25 cellular contexts compared by ENCODE assay signal in genomic region chr2:207403950-207404349, GRCh38.
A peak's percentile ranks its signal among the peaks of the same experiment; 100 is the strongest.
DNase-seq lines count a peak whose midpoint lies in the region; ATAC-seq, FAIRE-seq and TF ChIP-seq lines count a peak whose summit lies in the region.
"Had no signal": no experiment of that assay in that cellular context is flagged by ENCODE, and none has a peak within 500 bp of the region (broad histone marks: within the 10 kb centered on the region; RNA-seq: fewer than 3 reads in every experiment).

No MANE protein-coding gene starts in this region.

- no peak for FAIRE-seq in astrocyte (lab: Jason Lieb, UNC)
- FAIRE-seq in frontal cortex (lab: Jason Lieb, UNC): no peak

- no peaks in the 10 kb centered on the region for H3K27me3 ChIP-seq in astrocyte (ENCODE audit: insufficient read depth, low read length)
- H3K27me3 ChIP-seq: BLaER1, right lobe of liver had no signal

- no peak overlapping the region for H3K4me2 ChIP-seq in astrocyte (ENCODE audit: low read length)
- H3K4me2 ChIP-seq: BLaER1 had no signal

- no peaks in the 10 kb centered on the region for H3K36me3 Mint-ChIP-seq in astrocyte (ENCODE audit: low read depth, unreplicated experiment)

- no peak for ATAC-seq in GM18867 (IDR thresholded peaks at IDR 0.05; ENCODE audit: unreplicated experiment)

- DNase-seq in COR-L47 (lab: John Stamatoyannopoulos, UW) (peak; percentile 90), NCI-H128 (lab: John Stamatoyannopoulos, UW; ENCODE audit: unreplicated experiment) (peak; percentile 10), NCI-H2227 treated with DMSO at 0.1 percent for 48 hours (lab: John Stamatoyannopoulos, UW) (peak; percentile 44), astrocyte (ENCODE audit: low read depth) (peak; percentile 74), frontal cortex (ENCODE audit: low spot score in 2 of 2) (no peak), GM13976 (ENCODE audit: low spot score) (no peak), HPDE6-E6E7 (ENCODE audit: extremely low spot score) (no peak)
- DNase-seq: activated CD4-positive, alpha-beta T cell treated with anti-CD3 and anti-CD28 coated beads, Interleukin-2, amount 50 U/mL, for 1 hour; activated CD8-positive, alpha-beta memory T cell treated with anti-CD3 and anti-CD28 coated beads, Interleukin-2, amount 50 U/mL, for 4 hours; caudate nucleus; H7; NCI-H526 treated with DMSO at 0.1 percent for 48 hours; OCI-M1; right lobe of liver; stimulated activated CD4-positive, alpha-beta T cell treated with anti-CD3 and anti-CD28 coated beads, Interleukin-12 subunit alpha, Interleukin-12 subunit beta, amount 100 ng/mL, for 4 hours; stimulated activated CD4-positive, alpha-beta T cell treated with anti-CD3 and anti-CD28 coated beads, Interleukin-4, amount 100 ng/mL, for 4 hours; stimulated activated naive CD4-positive, alpha-beta T cell; WERI-Rb-1 had no signal

- H3K27ac ChIP-seq in astrocyte (ENCODE audit: low read depth, low read length): no peak overlapping the region
- H3K27ac ChIP-seq: BLaER1, right lobe of liver, WERI-Rb-1 had no signal

- no peak overlapping the region for H3K9ac ChIP-seq in astrocyte (ENCODE audit: low read length)
- H3K9ac ChIP-seq: BLaER1 had no signal

- no peak overlapping the region for H2AFZ ChIP-seq in astrocyte (ENCODE audit: low read depth, low read length)

- peaks cover 7% of the 10 kb centered on the region for H3K9me3 Mint-ChIP-seq in astrocyte (ENCODE audit: unreplicated experiment)
- H3K9me3 Mint-ChIP-seq: activated naive CD4-positive, alpha-beta T cell treated with anti-CD3 and anti-CD28 coated beads, Interleukin-2, amount 50 U/mL, for 24 hours; activated T-helper 17 cell treated with anti-CD3 and anti-CD28 coated beads, Interleukin-2, amount 50 U/mL, for 72 hours; dendritic cell treated with granulocyte-macrophage colony-stimulating factor and Interleukin-4, amounts not matched to agents 40 ng/mL and 50 ng/mL, for 4 days had no signal

- H3K36me3 ChIP-seq in astrocyte (ENCODE audit: insufficient read depth, low read length): no peaks in the 10 kb centered on the region
- H3K36me3 ChIP-seq: BLaER1, right lobe of liver, WERI-Rb-1 had no signal

- in situ Hi-C loops in GM13976 (cut with MboI; ENCODE audit: low sequenced_read_pairs, unreplicated experiment): no loop called here

- peaks cover 4% of the 10 kb centered on the region for H3K4me1 ChIP-seq in astrocyte (ENCODE audit: insufficient read depth, low read length)
- H3K4me1 ChIP-seq: BLaER1 had no signal

- H3K27me3 Mint-ChIP-seq in astrocyte (ENCODE audit: low read depth, unreplicated experiment): no peaks in the 10 kb centered on the region
- H3K27me3 Mint-ChIP-seq: activated naive CD4-positive, alpha-beta T cell treated with anti-CD3 and anti-CD28 coated beads, Interleukin-2, amount 50 U/mL, for 24 hours; activated T-helper 17 cell treated with anti-CD3 and anti-CD28 coated beads, Interleukin-2, amount 50 U/mL, for 72 hours; dendritic cell treated with granulocyte-macrophage colony-stimulating factor and Interleukin-4, amounts not matched to agents 40 ng/mL and 50 ng/mL, for 4 days had no signal

- no peak for TF ChIP-seq CTCF in astrocyte (IDR thresholded peaks at IDR 0.05; ENCODE audit: insufficient read depth, low read depth, low read length)
- TF ChIP-seq CTCF in GM13976 (IDR thresholded peaks at IDR 0.05; ENCODE audit: borderline replicate concordance, control extremely low read depth, extremely low read depth, insufficient read depth, missing control alignments): no peak

- H3K4me1 Mint-ChIP-seq in astrocyte (ENCODE audit: low read depth, unreplicated experiment): peaks cover 6% of the 10 kb centered on the region
- H3K4me1 Mint-ChIP-seq: activated naive CD4-positive, alpha-beta T cell treated with anti-CD3 and anti-CD28 coated beads, Interleukin-2, amount 50 U/mL, for 24 hours; activated T-helper 17 cell treated with anti-CD3 and anti-CD28 coated beads, Interleukin-2, amount 50 U/mL, for 72 hours had no signal

- H3K4me3 ChIP-seq in astrocyte (ENCODE audit: insufficient read depth, low read depth, low read length): no peak overlapping the region
- H3K4me3 ChIP-seq: BLaER1, lung, right lobe of liver had no signal

- no peak overlapping the region for H3K4me3 Mint-ChIP-seq in astrocyte (ENCODE audit: unreplicated experiment)
- H3K4me3 Mint-ChIP-seq: activated naive CD4-positive, alpha-beta T cell treated with anti-CD3 and anti-CD28 coated beads, Interleukin-2, amount 50 U/mL, for 24 hours; activated T-helper 17 cell treated with anti-CD3 and anti-CD28 coated beads, Interleukin-2, amount 50 U/mL, for 72 hours; dendritic cell treated with granulocyte-macrophage colony-stimulating factor and Interleukin-4, amounts not matched to agents 40 ng/mL and 50 ng/mL, for 4 days; neural crest cell had no signal

- H3K79me2 ChIP-seq in astrocyte (ENCODE audit: insufficient read depth, low read length): no peaks in the 10 kb centered on the region

- no peaks in the 10 kb centered on the region for H3K9me3 ChIP-seq in astrocyte (ENCODE audit: insufficient read depth, low read depth, low read length)
- H3K9me3 ChIP-seq: BLaER1 had no signal

- H3K27ac Mint-ChIP-seq in astrocyte (ENCODE audit: unreplicated experiment): no peak overlapping the region
- H3K27ac Mint-ChIP-seq: activated naive CD4-positive, alpha-beta T cell treated with anti-CD3 and anti-CD28 coated beads, Interleukin-2, amount 50 U/mL, for 24 hours; activated T-helper 17 cell treated with anti-CD3 and anti-CD28 coated beads, Interleukin-2, amount 50 U/mL, for 72 hours; dendritic cell treated with granulocyte-macrophage colony-stimulating factor and Interleukin-4, amounts not matched to agents 40 ng/mL and 50 ng/mL, for 4 days had no signal

- H4K20me1 ChIP-seq in astrocyte (ENCODE audit: insufficient read depth, low read length): no peaks in the 10 kb centered on the region
- H4K20me1 ChIP-seq: BLaER1 had no signal

Comparison
In these comparisons a context has a peak if more than half of its experiments do, and no peak if none do; other contexts are left out.
1. DNase-seq: peak in COR-L47 (single experiment), NCI-H128 (single experiment), NCI-H2227 treated with DMSO at 0.1 percent for 48 hours (single experiment) and astrocyte (single experiment); none in frontal cortex (0 of 2), GM13976 (single experiment) and HPDE6-E6E7 (single experiment).